19 cellular contexts compared by ENCODE assay signal in genomic region chr7:91041901-91042457, GRCh38.
"Had no signal": no experiment of that assay in that cellular context is flagged by ENCODE, and none has a peak within 500 bp of the region (broad histone marks: within the 10 kb centered on the region; RNA-seq: fewer than 3 reads in every experiment).

No MANE protein-coding gene starts in this region.

- H3K36me3 Mint-ChIP-seq: activated naive CD4-positive, alpha-beta T cell treated with anti-CD3 and anti-CD28 coated beads, Interleukin-2, amount 10 ng/mL, durations not matched to agents 7 days and 5 days had no signal

- ATAC-seq: activated CD4-positive, CD25-positive, alpha-beta regulatory T cell treated with anti-CD3 and anti-CD28 coated beads, Interleukin-2, amount 50 U/mL, for 24 hours; activated CD8-positive, alpha-beta T cell treated with anti-CD3 and anti-CD28 coated beads, Interleukin-2, amount 10 ng/mL, durations not matched to agents 7 days and 5 days; activated naive CD8-positive, alpha-beta T cell treated with anti-CD3 and anti-CD28 coated beads, Interleukin-2, amount 50 U/mL, for 24 hours; activated T-cell treated with anti-CD3 and anti-CD28 coated beads, Interleukin-2, amount 50 U/mL, for 4 hours; left lung; right cardiac atrium; stimulated activated naive CD8-positive, alpha-beta T cell treated with anti-CD3 and anti-CD28 coated beads, Interleukin-15, amount 100 ng/mL, for 72 hours had no signal

- H3K4me1 Mint-ChIP-seq: activated CD4-positive, alpha-beta T cell treated with anti-CD3 and anti-CD28 coated beads, Interleukin-2, amount 10 ng/mL, durations not matched to agents 7 days and 5 days; activated naive CD4-positive, alpha-beta T cell treated with anti-CD3 and anti-CD28 coated beads, Interleukin-2, amount 10 ng/mL, durations not matched to agents 7 days and 5 days; activated naive CD8-positive, alpha-beta T cell treated with anti-CD3 and anti-CD28 coated beads, Interleukin-2, amount 50 U/mL, for 24 hours; stimulated activated naive CD8-positive, alpha-beta T cell treated with anti-CD3 and anti-CD28 coated beads, Interleukin-15, amount 100 ng/mL, for 72 hours had no signal

- H3K4me3 ChIP-seq: ascending aorta, breast epithelium, left lung, prostate gland, skin epidermis had no signal

- H3K9me3 Mint-ChIP-seq: activated CD4-positive, alpha-beta T cell treated with anti-CD3 and anti-CD28 coated beads, Interleukin-2, amount 10 ng/mL, durations not matched to agents 7 days and 5 days; activated naive CD4-positive, alpha-beta T cell treated with anti-CD3 and anti-CD28 coated beads, Interleukin-2, amount 10 ng/mL, durations not matched to agents 7 days and 5 days; activated naive CD8-positive, alpha-beta T cell treated with anti-CD3 and anti-CD28 coated beads, Interleukin-2, amount 50 U/mL, for 24 hours; activated T-cell treated with anti-CD3 and anti-CD28 coated beads, Interleukin-2, amount 50 U/mL, for 4 hours; stimulated activated naive CD8-positive, alpha-beta T cell treated with anti-CD3 and anti-CD28 coated beads, Interleukin-15, amount 100 ng/mL, for 72 hours; T-helper 1 cell treated with Interleukin-12 subunit alpha and Interleukin-12 subunit beta and Interleukin-4 antibody, amounts not matched to agents 30 μg/mL and 1 μg/mL, for 36 hours had no signal

- H3K4me3 Mint-ChIP-seq: activated CD4-positive, alpha-beta T cell treated with anti-CD3 and anti-CD28 coated beads, Interleukin-2, amount 10 ng/mL, durations not matched to agents 7 days and 5 days; activated CD8-positive, alpha-beta T cell treated with anti-CD3 and anti-CD28 coated beads, Interleukin-2, amount 10 ng/mL, durations not matched to agents 7 days and 5 days; activated naive CD4-positive, alpha-beta T cell treated with anti-CD3 and anti-CD28 coated beads, Interleukin-2, amount 10 ng/mL, durations not matched to agents 7 days and 5 days; activated naive CD8-positive, alpha-beta T cell treated with anti-CD3 and anti-CD28 coated beads, Interleukin-2, amount 50 U/mL, for 24 hours; activated T-cell treated with anti-CD3 and anti-CD28 coated beads, Interleukin-2, amount 50 U/mL, for 4 hours; stimulated activated naive CD8-positive, alpha-beta T cell treated with anti-CD3 and anti-CD28 coated beads, Interleukin-15, amount 100 ng/mL, for 72 hours; T-helper 1 cell treated with Interleukin-12 subunit alpha and Interleukin-12 subunit beta and Interleukin-4 antibody, amounts not matched to agents 30 μg/mL and 1 μg/mL, for 36 hours had no signal

- H3K27me3 ChIP-seq: ascending aorta, breast epithelium, left lung had no signal

- H3K27me3 Mint-ChIP-seq: activated naive CD8-positive, alpha-beta T cell treated with anti-CD3 and anti-CD28 coated beads, Interleukin-2, amount 50 U/mL, for 24 hours; stimulated activated naive CD8-positive, alpha-beta T cell treated with anti-CD3 and anti-CD28 coated beads, Interleukin-15, amount 100 ng/mL, for 72 hours had no signal

- DNase-seq: activated CD4-positive, alpha-beta T cell treated with anti-CD3 and anti-CD28 coated beads, Interleukin-2, amount 10 ng/mL, durations not matched to agents 7 days and 5 days; activated CD8-positive, alpha-beta T cell treated with anti-CD3 and anti-CD28 coated beads, Interleukin-2, amount 10 ng/mL, durations not matched to agents 7 days and 5 days; activated naive CD4-positive, alpha-beta T cell treated with anti-CD3 and anti-CD28 coated beads, Interleukin-2, amount 10 ng/mL, durations not matched to agents 7 days and 5 days; activated naive CD8-positive, alpha-beta T cell treated with anti-CD3 and anti-CD28 coated beads, Interleukin-2, amount 50 U/mL, for 24 hours; activated T-cell treated with anti-CD3 and anti-CD28 coated beads, Interleukin-2, amount 50 U/mL, for 4 hours; dermis blood vessel endothelial cell; left lung; right cardiac atrium; stimulated activated CD4-positive, alpha-beta T cell treated with anti-CD3 and anti-CD28 coated beads, Interleukin-15, amount 100 ng/mL, for 24 hours; stimulated activated CD4-positive, alpha-beta T cell treated with anti-CD3 and anti-CD28 coated beads, Interleukin-2, amount 100 ng/mL, for 48 hours; stimulated activated naive CD8-positive, alpha-beta T cell treated with anti-CD3 and anti-CD28 coated beads, Interleukin-15, amount 100 ng/mL, for 72 hours; trophoblast cell had no signal

- H3K27ac Mint-ChIP-seq: activated CD4-positive, alpha-beta T cell treated with anti-CD3 and anti-CD28 coated beads, Interleukin-2, amount 10 ng/mL, durations not matched to agents 7 days and 5 days; activated CD8-positive, alpha-beta T cell treated with anti-CD3 and anti-CD28 coated beads, Interleukin-2, amount 10 ng/mL, durations not matched to agents 7 days and 5 days; activated naive CD4-positive, alpha-beta T cell treated with anti-CD3 and anti-CD28 coated beads, Interleukin-2, amount 10 ng/mL, durations not matched to agents 7 days and 5 days; activated naive CD8-positive, alpha-beta T cell treated with anti-CD3 and anti-CD28 coated beads, Interleukin-2, amount 50 U/mL, for 24 hours; stimulated activated naive CD8-positive, alpha-beta T cell treated with anti-CD3 and anti-CD28 coated beads, Interleukin-15, amount 100 ng/mL, for 72 hours; T-helper 1 cell treated with Interleukin-12 subunit alpha and Interleukin-12 subunit beta and Interleukin-4 antibody, amounts not matched to agents 30 μg/mL and 1 μg/mL, for 36 hours had no signal

- H3K27ac ChIP-seq: ascending aorta, breast epithelium, epithelial cell of prostate, left lung, prostate gland, skin epidermis had no signal
